ENCODE assay signal across 1 cellular context in genomic region chr11:73661035-73661628, GRCh38.
TF ChIP-seq lines count a peak whose summit lies in the region.

No MANE protein-coding gene starts in this region.

TF ChIP-seq in HepG2, 621 proteins besides CTCF, POLR2A, EP300 and RAD21 (continued from another document and continues in another):
- TF ChIP-seq RERE (CRISPR knock-in tag; IDR thresholded peaks at IDR 0.05; ENCODE audit: low read depth) (no peak), SMAD9 (CRISPR knock-in tag; IDR thresholded peaks at IDR 0.05) (no peak), ZNF503 (CRISPR knock-in tag; IDR thresholded peaks at IDR 0.05) (no peak), XBP1 (CRISPR knock-in tag; IDR thresholded peaks at IDR 0.05) (no peak), ZNF501 (CRISPR knock-in tag; IDR thresholded peaks at IDR 0.05) (peak; percentile 26; the same call in 1 of the 2 replicates), HMGXB3 (CRISPR knock-in tag; IDR thresholded peaks at IDR 0.05; ENCODE audit: borderline replicate concordance) (0 out of 2 replicates have a peak, but pooled peaks have one; percentile 50), ZNF280B (CRISPR knock-in tag; IDR thresholded peaks at IDR 0.05; ENCODE audit: borderline replicate concordance) (peak; percentile 82), THAP11 (CRISPR knock-in tag; IDR thresholded peaks at IDR 0.05) (peak; percentile 53; the same call in 1 of the 2 replicates), LBX2 (CRISPR knock-in tag; IDR thresholded peaks at IDR 0.05; ENCODE audit: borderline replicate concordance) (0 out of 2 replicates have a peak, but pooled peaks have one; percentile 18), ATF1 (CRISPR knock-in tag; IDR thresholded peaks at IDR 0.05) (no peak), TFDP1 (CRISPR knock-in tag; IDR thresholded peaks at IDR 0.05; ENCODE audit: borderline replicate concordance) (0 out of 2 replicates have a peak, but pooled peaks have one; percentile 13), BORCS8-MEF2B (CRISPR knock-in tag; IDR thresholded peaks at IDR 0.05) (0 out of 2 replicates have a peak, but pooled peaks have one; percentile 77), STAG1 (CRISPR knock-in tag; IDR thresholded peaks at IDR 0.05) (peak; percentile 98), ERF (CRISPR knock-in tag; IDR thresholded peaks at IDR 0.05) (no peak), CENPBD1 (CRISPR knock-in tag; IDR thresholded peaks at IDR 0.05; ENCODE audit: borderline replicate concordance, low read depth) (no peak), ZNF317 (CRISPR knock-in tag; IDR thresholded peaks at IDR 0.05) (peak; percentile 34; the same call in 1 of the 2 replicates), SP140L (CRISPR knock-in tag; IDR thresholded peaks at IDR 0.05; ENCODE audit: borderline replicate concordance) (no peak), ZNF704 (CRISPR knock-in tag; IDR thresholded peaks at IDR 0.05; ENCODE audit: borderline replicate concordance) (no peak), MAZ (IDR thresholded peaks at IDR 0.05; ENCODE audit: borderline replicate concordance, low read depth, low read length) (no peak), MAZ (CRISPR knock-in tag; IDR thresholded peaks at IDR 0.05; ENCODE audit: low read depth) (0 out of 2 replicates have a peak, but pooled peaks have one; percentile 36), ZNF331 (CRISPR knock-in tag; IDR thresholded peaks at IDR 0.05) (peak; percentile 32; the same call in 1 of the 2 replicates), ZNF776 (CRISPR knock-in tag; IDR thresholded peaks at IDR 0.05) (0 out of 2 replicates have a peak, but pooled peaks have one; percentile 58), KAT8 (CRISPR knock-in tag; IDR thresholded peaks at IDR 0.05) (no peak), ZFYVE20 (CRISPR knock-in tag; IDR thresholded peaks at IDR 0.05; ENCODE audit: borderline replicate concordance, low read depth) (no peak), SP2 (CRISPR knock-in tag; IDR thresholded peaks at IDR 0.05) (no peak), KDM4B (CRISPR knock-in tag; IDR thresholded peaks at IDR 0.05) (no peak), ZNF512 (CRISPR knock-in tag; IDR thresholded peaks at IDR 0.05) (no peak), RXRA (CRISPR knock-in tag; IDR thresholded peaks at IDR 0.05) (peak; percentile 35; the same call in 1 of the 2 replicates), TEAD2 (CRISPR knock-in tag; IDR thresholded peaks at IDR 0.05) (no peak), ZNF180 (CRISPR knock-in tag; IDR thresholded peaks at IDR 0.05; ENCODE audit: borderline replicate concordance, low read depth) (0 out of 2 replicates have a peak, but pooled peaks have one; percentile 43), ZBTB26 (CRISPR knock-in tag; IDR thresholded peaks at IDR 0.05; ENCODE audit: borderline replicate concordance) (no peak), THRA (CRISPR knock-in tag; IDR thresholded peaks at IDR 0.05; ENCODE audit: borderline replicate concordance) (0 out of 2 replicates have a peak, but pooled peaks have one; percentile 35), SOX6 (IDR thresholded peaks at IDR 0.05) (no peak), SOX6 (CRISPR knock-in tag; IDR thresholded peaks at IDR 0.05) (peak; percentile 42; the same call in 1 of the 2 replicates), ZNF572 (CRISPR knock-in tag; IDR thresholded peaks at IDR 0.05) (no peak)
